ENCODE assay signal across 8 cellular contexts in the genomic region with DNA sequence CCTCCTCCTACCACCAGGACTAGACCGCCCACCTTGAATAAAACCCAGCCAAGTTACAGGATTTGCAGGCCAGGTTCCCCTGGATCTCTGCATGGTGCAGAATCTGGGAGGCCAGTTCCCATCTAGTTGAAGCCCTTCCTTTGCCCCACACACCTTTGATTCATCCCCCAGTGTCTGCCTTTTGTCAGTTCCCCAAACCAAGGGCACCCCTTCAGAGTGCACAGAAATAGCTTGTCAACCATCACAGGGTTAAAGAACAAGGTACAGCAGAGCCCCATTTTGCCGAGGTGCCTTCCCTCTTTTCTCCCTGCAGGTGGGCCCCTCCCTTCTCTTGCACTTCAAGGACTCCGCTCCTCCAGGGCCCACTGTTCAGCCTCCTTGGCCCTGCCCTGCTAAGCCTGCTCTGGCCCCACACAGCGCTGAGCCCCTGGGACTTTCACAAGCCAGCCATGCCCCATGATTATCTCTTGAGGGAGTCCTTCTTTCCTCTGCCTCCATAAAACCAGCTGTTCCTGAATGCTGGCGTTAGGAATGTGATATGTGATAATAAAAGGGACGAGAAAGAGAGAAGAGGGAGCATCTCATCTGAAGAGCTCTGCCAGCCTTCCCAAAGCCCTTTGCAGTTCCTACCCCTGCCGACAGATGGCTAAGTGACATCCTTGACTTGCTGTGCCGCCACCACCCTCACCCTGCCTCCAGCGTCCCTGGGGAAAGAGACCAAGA.
DNase-seq lines count a peak whose midpoint lies in the region; ATAC-seq and TF ChIP-seq lines count a peak whose summit lies in the region.

No MANE protein-coding gene starts in this region.

- ATAC-seq in activated CD8-positive, alpha-beta T cell treated with anti-CD3 and anti-CD28 coated beads for 36 hours, result no peak
- ATAC-seq in HG02840 (IDR thresholded peaks at IDR 0.05; ENCODE audit: low FRiP score, unreplicated experiment), result no peak

- intact Hi-C loops in activated CD8-positive, alpha-beta T cell treated with anti-CD3 and anti-CD28 coated beads for 36 hours (cut with micrococcal nuclease), result no loop called here

- POLR2A ChIA-PET in activated CD8-positive, alpha-beta T cell treated with anti-CD3 and anti-CD28 coated beads for 36 hours (lab: Charles Lee), result no interaction called here

- no peaks in the 10 kb centered on the region for H3K36me3 Mint-ChIP-seq in activated CD8-positive, alpha-beta T cell treated with anti-CD3 and anti-CD28 coated beads for 36 hours (ENCODE audit: low read depth)
- peaks cover 4% of the 10 kb centered on the region for H3K36me3 Mint-ChIP-seq in glutamatergic neuron (ENCODE audit: unreplicated experiment)

- no peak overlapping the region for H3K4me3 Mint-ChIP-seq in activated CD8-positive, alpha-beta T cell treated with anti-CD3 and anti-CD28 coated beads for 36 hours
- no peak overlapping the region for H3K4me3 Mint-ChIP-seq in glutamatergic neuron (ENCODE audit: unreplicated experiment)

- no peaks in the 10 kb centered on the region for H3K27me3 Mint-ChIP-seq in activated CD8-positive, alpha-beta T cell treated with anti-CD3 and anti-CD28 coated beads for 36 hours
- H3K27me3 Mint-ChIP-seq in glutamatergic neuron (ENCODE audit: unreplicated experiment), result peaks cover 2% of the 10 kb centered on the region

- peaks cover 3% of the 10 kb centered on the region for H3K4me1 Mint-ChIP-seq in activated CD8-positive, alpha-beta T cell treated with anti-CD3 and anti-CD28 coated beads for 36 hours (ENCODE audit: low read depth)
- H3K4me1 Mint-ChIP-seq in glutamatergic neuron (ENCODE audit: low read depth, unreplicated experiment), result no peaks in the 10 kb centered on the region

- no peak overlapping the region for H3K27ac Mint-ChIP-seq in activated CD8-positive, alpha-beta T cell treated with anti-CD3 and anti-CD28 coated beads for 36 hours
- H3K27ac Mint-ChIP-seq in glutamatergic neuron (ENCODE audit: unreplicated experiment), result no peak overlapping the region

- H3K9me3 Mint-ChIP-seq in activated CD8-positive, alpha-beta T cell treated with anti-CD3 and anti-CD28 coated beads for 36 hours, result no peaks in the 10 kb centered on the region
- H3K9me3 Mint-ChIP-seq in glutamatergic neuron (ENCODE audit: unreplicated experiment), result peaks cover 2% of the 10 kb centered on the region

- CTCF ChIA-PET in activated CD8-positive, alpha-beta T cell treated with anti-CD3 and anti-CD28 coated beads for 36 hours (lab: Charles Lee), result interaction anchor here (1.0 to 2.3 kb wide), 5 partner anchors 10 to 1255 kb away, joined by 4 to 13 read pairs (median 4); no protein-coding TSS in a partner anchor

- peak; percentile 41 for TF ChIP-seq CTCF in activated CD8-positive, alpha-beta T cell treated with anti-CD3 and anti-CD28 coated beads for 36 hours (IDR thresholded peaks at IDR 0.05)
- TF ChIP-seq CTCF in glutamatergic neuron (IDR thresholded peaks at IDR 0.05; ENCODE audit: partially characterized antibody, unreplicated experiment), result peak; percentile 58

- DNase-seq in DMS53 treated with DMSO at 0.1 percent for 48 hours (lab: John Stamatoyannopoulos, UW; ENCODE audit: unreplicated experiment) (peak; percentile 8), HT-29 (ENCODE audit: low spot score) (peak; percentile 63), glutamatergic neuron (peak; percentile 50), SW480 (ENCODE audit: low spot score) (no peak), NCI-H2196 treated with DMSO at 0.1 percent for 48 hours (lab: John Stamatoyannopoulos, UW; ENCODE audit: unreplicated experiment) (no peak)
- DNase-seq in activated CD8-positive, alpha-beta T cell treated with anti-CD3 and anti-CD28 coated beads for 36 hours, result peak; percentile 46
- DNase-seq in stimulated activated CD4-positive, alpha-beta T cell treated with anti-CD3 and anti-CD28 coated beads, TNF-alpha, amount 100 ng/mL, for 24 hours (ENCODE audit: low read depth in 3 of 3), result peak in 2 of 3 experiments; percentile 8 to 27

Comparison
In these comparisons a context has a peak if more than half of its experiments do, and no peak if none do; other contexts are left out.
1. DNase-seq: peak in DMS53 treated with DMSO at 0.1 percent for 48 hours (single experiment), HT-29 (single experiment), activated CD8-positive, alpha-beta T cell treated with anti-CD3 and anti-CD28 coated beads for 36 hours (single experiment), glutamatergic neuron (single experiment) and stimulated activated CD4-positive, alpha-beta T cell treated with anti-CD3 and anti-CD28 coated beads, TNF-alpha, amount 100 ng/mL, for 24 hours (2 of 3); none in SW480 (single experiment) and NCI-H2196 treated with DMSO at 0.1 percent for 48 hours (single experiment).